ENCODE assay signal across 26 cellular contexts in genomic region chr5:176497852-176498251, GRCh38. TPM values are rescaled to one million over a fixed set of nuclear protein-coding genes. Genes with fewer than 3 reads are reported as not detected.
DNase-seq lines count a peak whose midpoint lies in the region; ATAC-seq, FAIRE-seq and TF ChIP-seq lines count a peak whose summit lies in the region.
"Had no signal": no experiment of that assay in that cellular context is flagged by ENCODE, and none has a peak within 500 bp of the region (broad histone marks: within the 10 kb centered on the region; RNA-seq: fewer than 3 reads in every experiment).

No MANE protein-coding gene starts in this region.

- TF ChIP-seq EP300 in A549 (IDR thresholded peaks at IDR 0.05): no peak

- 48% methylated on average over 9 of the region's 9 CpGs for WGBS in A549 (ENCODE audit: missing lambda C conversion rate)
- 60% methylated on average over 1 of the region's 9 CpGs; no CpG with 5 or more reads in 1 of the 2 experiments for WGBS in IMR-90 (ENCODE audit: extremely low coverage in 2 of 2, insufficient read length in 1 of 2), 2 experiments

- H2BK15ac ChIP-seq in IMR-90 (ENCODE audit: low read depth, low read length): no peak overlapping the region

- H3K36me3 ChIP-seq in IMR-90 (ENCODE audit: control insufficient read depth, insufficient read depth, low read length) (peaks cover 49% of the 10 kb centered on the region), brain microvascular endothelial cell (replicated peaks) (peaks cover 64% of the 10 kb centered on the region), keratinocyte (ENCODE audit: control insufficient read depth in 2 of 2, extremely low read depth in 1 of 2, insufficient read depth in 2 of 2, low read length in 2 of 2) (peaks cover 22 to 40% of the 10 kb centered on the region in 2 experiments)

- CTCF ChIA-PET in A549 (lab: Yijun Ruan, JAX): no interaction called here
- CTCF ChIA-PET in IMR-90 (lab: Yijun Ruan, JAX): no interaction called here

- no peak overlapping the region for H3K9ac ChIP-seq in IMR-90 (ENCODE audit: low read depth, low read length)
- peak overlapping the region; percentile 12 for H3K9ac ChIP-seq in keratinocyte (ENCODE audit: control insufficient read depth, extremely low read depth, insufficient read depth, low read length)

- peaks cover 7% of the 10 kb centered on the region for H3K9me1 ChIP-seq in IMR-90 (ENCODE audit: insufficient read depth, low read length)
- no peaks in the 10 kb centered on the region for H3K9me1 ChIP-seq in keratinocyte (ENCODE audit: control insufficient read depth, extremely low read depth, insufficient read depth, low read length)

- peak overlapping the region; percentile 20 for H2BK5ac ChIP-seq in IMR-90 (ENCODE audit: low read depth, low read length, poor library complexity, severe bottlenecking)

- H2BK120ac ChIP-seq in IMR-90 (ENCODE audit: low read depth, low read length): no peak overlapping the region

- intact Hi-C loops in IMR-90 (cut with micrococcal nuclease): no loop called here

- H3K23ac ChIP-seq in IMR-90 (ENCODE audit: low read depth, low read length): no peak overlapping the region

- BruUV-seq in IMR-90 (replicated peaks; lab: Mats Ljungman, UMichigan): no TSS peak

- H3K79me1 ChIP-seq in IMR-90 (ENCODE audit: low read depth in 1 of 2, low read length in 2 of 2): peaks cover 23 to 42% of the 10 kb centered on the region in 2 experiments

- H4K8ac ChIP-seq in IMR-90 (ENCODE audit: low read depth in 2 of 2, low read length in 2 of 2): peak overlapping the region in 1 of 2 experiments; percentile 73; a peak in 2 of 4 replicates

- peak in 1 of 2 experiments; percentile 60; a peak in 2 of 6 replicates for ATAC-seq in A549
- ATAC-seq in IMR-90 (ENCODE audit: low read depth): peak; percentile 18; the same call in 1 of the 2 replicates
- no peak for ATAC-seq in GM18517 (IDR thresholded peaks at IDR 0.05; ENCODE audit: unreplicated experiment)
- ATAC-seq: natural killer cell had no signal

- no peak overlapping the region for H2AK9ac ChIP-seq in IMR-90 (replicated peaks; ENCODE audit: low read depth, low read length, poor library complexity)

- H3K27me3 ChIP-seq in IMR-90 (ENCODE audit: control insufficient read depth, insufficient read depth, low read length) (no peaks in the 10 kb centered on the region), brain microvascular endothelial cell (replicated peaks) (no peaks in the 10 kb centered on the region), keratinocyte (ENCODE audit: control insufficient read depth, extremely low read depth, insufficient read depth, low read length) (no peaks in the 10 kb centered on the region)
- H3K27me3 ChIP-seq: ascending aorta, colonic mucosa, stomach, upper lobe of left lung had no signal

- in situ Hi-C loops in IMR-90 (cut with MboI; ENCODE audit: low sequenced_read_pairs) (no loop called here), brain microvascular endothelial cell (cut with HindIII; ENCODE audit: low pct_ligation_motif_present, low sequenced_read_pairs) (no loop called here)

- H3K79me2 ChIP-seq in keratinocyte (ENCODE audit: control insufficient read depth, insufficient read depth, low read length): peaks cover 4% of the 10 kb centered on the region

- TF ChIP-seq CTCF in A549 (IDR thresholded peaks at IDR 0.05): no peak
- no peak for TF ChIP-seq CTCF in IMR-90 (conservative IDR thresholded peaks at IDR 0.05; ENCODE audit: low read depth, low read length)
- no peak for TF ChIP-seq CTCF in brain microvascular endothelial cell (IDR thresholded peaks at IDR 0.05; ENCODE audit: low read depth, low read length, missing control alignments)
- no peak for TF ChIP-seq CTCF in keratinocyte (optimal IDR thresholded peaks at IDR 0.05 in 1 of 3, IDR thresholded peaks at IDR 0.05 in 1 of 3, conservative IDR thresholded peaks at IDR 0.05 in 1 of 3; ENCODE audit: extremely low read depth in 1 of 3, insufficient read depth in 2 of 3, low read length in 3 of 3)

- no peak for TF ChIP-seq RAD21 in A549 (conservative IDR thresholded peaks at IDR 0.05 in 1 of 2, IDR thresholded peaks at IDR 0.05 in 1 of 2)
- TF ChIP-seq RAD21 in IMR-90 (IDR thresholded peaks at IDR 0.05; ENCODE audit: low read length): no peak

- dilution Hi-C loops in IMR-90 (cut with HindIII; ENCODE audit: low sequenced_read_pairs, unreplicated experiment): no loop called here
- dilution Hi-C loops in keratinocyte (cut with MboI; ENCODE audit: extremely low pct_ligation_motif_present, low sequenced_read_pairs): no loop called here

- H3K18ac ChIP-seq in IMR-90 (ENCODE audit: low read depth, low read length): no peak overlapping the region

- H3K4ac ChIP-seq in IMR-90 (ENCODE audit: low read depth, low read length): peak overlapping the region; percentile 47; the same call in 1 of the 2 replicates

- H3K4me3 ChIP-seq in A549 (no peak overlapping the region), IMR-90 (ENCODE audit: insufficient read depth, low read depth, low read length) (no peak overlapping the region), brain microvascular endothelial cell (ENCODE audit: low read depth, low read length) (no peak overlapping the region), keratinocyte (ENCODE audit: control insufficient read depth in 2 of 3, extremely low read depth in 1 of 3, insufficient read depth in 2 of 3, low read depth in 1 of 3, low read length in 3 of 3) (no peak overlapping the region)
- H3K4me3 ChIP-seq: ascending aorta, colonic mucosa, stomach, upper lobe of left lung had no signal

- H3K9me3 ChIP-seq in A549 (no peaks in the 10 kb centered on the region), IMR-90 (ENCODE audit: control insufficient read depth, insufficient read depth, low read length) (no peaks in the 10 kb centered on the region), keratinocyte (ENCODE audit: control insufficient read depth, low read depth, low read length) (no peaks in the 10 kb centered on the region)
- H3K9me3 ChIP-seq: ascending aorta, colonic mucosa, stomach, upper lobe of left lung had no signal

- no peak overlapping the region for H2AFZ ChIP-seq in IMR-90 (replicated peaks; ENCODE audit: low read length, poor library complexity)
- no peak overlapping the region for H2AFZ ChIP-seq in keratinocyte (ENCODE audit: control insufficient read depth, low read length)

- no peak overlapping the region for H4K91ac ChIP-seq in IMR-90 (ENCODE audit: insufficient read depth, low read depth, low read length)

- H3K14ac ChIP-seq in IMR-90 (replicated peaks; ENCODE audit: low read depth, low read length): 0 out of 2 replicates have a peak overlapping the region, but pooled peaks have one; percentile 52

- H3K4me2 ChIP-seq in A549 (no peak overlapping the region), IMR-90 (ENCODE audit: low read depth, low read length) (no peak overlapping the region), keratinocyte (ENCODE audit: control insufficient read depth, extremely low read depth, insufficient read depth, low read depth, low read length) (peak overlapping the region; percentile 39)

- TF ChIP-seq POLR2A in A549 (IDR thresholded peaks at IDR 0.05; ENCODE audit: low read length) (no peak), IMR-90 (IDR thresholded peaks at IDR 0.05; ENCODE audit: low read depth, low read length) (no peak)

- FAIRE-seq in A549 (lab: Jason Lieb, UNC): no peak
- peak; percentile 91 for FAIRE-seq in keratinocyte (lab: Jason Lieb, UNC)

- DNase-seq in A549 (ENCODE audit: low read depth in 1 of 2, low spot score in 1 of 2) (no peak), IMR-90 (peak; percentile 19), brain microvascular endothelial cell (peak; percentile 26), keratinocyte (ENCODE audit: low read depth, low spot score) (peak; percentile 50), LoVo (ENCODE audit: low spot score) (no peak)
- no peak for DNase-seq in activated CD4-positive, alpha-beta T cell treated with anti-CD3 and anti-CD28 coated beads, Interleukin-2, amount 50 U/mL, for 48 hours
- DNase-seq in central memory CD4-positive, alpha-beta T cell: no peak
- DNase-seq: activated CD4-positive, alpha-beta T cell treated with anti-CD3 and anti-CD28 coated beads, Interleukin-2, amount 50 U/mL, for 4 hours; colonic mucosa; DMS53; endodermal cell; foreskin melanocyte; kidney glomerular epithelial cell; natural killer cell; NCI-H1105 treated with DMSO at 0.1 percent for 48 hours; NCI-H526; SIG-M5; stimulated activated CD4-positive, alpha-beta T cell treated with anti-CD3 and anti-CD28 coated beads, Interleukin-2, amount 100 ng/mL, for 48 hours; stomach; upper lobe of left lung; WERI-Rb-1 had no signal

- H2AK5ac ChIP-seq in IMR-90 (ENCODE audit: low read depth, low read length): 0 out of 2 replicates have a peak overlapping the region, but pooled peaks have one; percentile 21

- no peak overlapping the region for H3K56ac ChIP-seq in IMR-90 (ENCODE audit: extremely low read depth, insufficient read depth, low read length)

- POLR2A ChIA-PET in A549 (lab: Yijun Ruan, JAX): interaction anchor here (1.5 kb wide), 1 partner anchor 50 kb away, joined by 3 read pairs; no protein-coding TSS in a partner anchor
- POLR2A ChIA-PET in IMR-90 (lab: Charles Lee; ENCODE audit: unreplicated experiment): no interaction called here

- H3K4me1 ChIP-seq in A549 (peaks cover 18% of the 10 kb centered on the region; the same call in 2 of the 3 replicates), IMR-90 (ENCODE audit: control insufficient read depth, insufficient read depth, low read length) (peaks cover 11% of the 10 kb centered on the region; the same call in 1 of the 2 replicates), keratinocyte (ENCODE audit: control insufficient read depth, extremely low read depth, insufficient read depth, low read length) (peaks cover 20% of the 10 kb centered on the region)
- H3K4me1 ChIP-seq: ascending aorta, colonic mucosa, stomach, upper lobe of left lung had no signal

- H4K20me1 ChIP-seq in IMR-90 (ENCODE audit: insufficient read depth, low read length) (peaks cover 6% of the 10 kb centered on the region; the same call in 1 of the 2 replicates), keratinocyte (ENCODE audit: control insufficient read depth, extremely low read depth, insufficient read depth, low read length) (no peaks in the 10 kb centered on the region)

- no peak overlapping the region for H4K5ac ChIP-seq in IMR-90 (ENCODE audit: low read depth, low read length)

- H3K27ac ChIP-seq in A549: no peak overlapping the region
- H3K27ac ChIP-seq in IMR-90 (ENCODE audit: insufficient read depth, low read length): no peak overlapping the region
- peak overlapping the region; percentile 26 for H3K27ac ChIP-seq in brain microvascular endothelial cell
- H3K27ac ChIP-seq in keratinocyte (ENCODE audit: control insufficient read depth, insufficient read depth, low read length): peak overlapping the region; percentile 39
- H3K27ac ChIP-seq: ascending aorta, C4-2B, colonic mucosa, stomach, upper lobe of left lung, WERI-Rb-1 had no signal

- no peak overlapping the region for H2BK20ac ChIP-seq in IMR-90 (ENCODE audit: low read depth, low read length)

RNA-seq across cellular contexts. Expression of gene RNF44, which starts 39.4 kb away (rescaled TPM):
- polyA plus RNA-seq in A549 (2011; rRNA removed) (9.2 and 9.9 TPM in 2 replicates), A549 (2017; fragmentation: RNase III; extraction: RNeasy Plus Mini Kit Qiagen cat#74134 plus additional on column Dnase treatment) (30.4 to 35.8 TPM (median 32.7 TPM) in 3 replicates), IMR-90 (2012; rRNA removed) (12.4 and 13.2 TPM in 2 replicates), keratinocyte (5.3 to 9.9 TPM (median 6.4 TPM) in 3 replicates)
- 26.5 and 39.3 TPM in 2 replicates for polyA plus RNA-seq in A549 (2012; cell fraction: cytosol; rRNA removed)
- polyA plus RNA-seq in A549 (2012; cell fraction: nucleus; rRNA removed): 125 and 153 TPM in 2 replicates
- 6.4 and 10.0 TPM in 2 replicates for polyA minus RNA-seq in A549 (2011; rRNA and poly(A)+ RNA removed)
- total RNA-seq in IMR-90 (2012; rRNA removed): 0.54 and 0.83 TPM in 2 replicates
- polyA plus RNA-seq in IMR-90 (2012; cell fraction: cytosol; rRNA removed): 5.9 and 12.1 TPM in 2 replicates
- polyA plus RNA-seq in IMR-90 (2012; cell fraction: nucleus; rRNA removed; ENCODE audit: low replicate concordance): 56.1 and 127 TPM in 2 replicates
- 7.6 TPM for polyA plus RNA-seq in keratinocyte (2011; ENCODE audit: low read depth)
- 5.5 and 10.2 TPM in 2 replicates for polyA plus RNA-seq in keratinocyte (2011; cell fraction: cytosol; rRNA removed)
- 35.9 and 49.7 TPM in 2 replicates for polyA plus RNA-seq in keratinocyte (2011; cell fraction: nucleus; rRNA removed)
- 18.2 and 30.0 TPM in 2 replicates for polyA plus RNA-seq in keratinocyte (2012; ENCODE audit: low replicate concordance)
- polyA minus RNA-seq in keratinocyte: 5.0 to 16.2 TPM (median 7.2 TPM) in 3 replicates
- polyA minus RNA-seq in keratinocyte (2011; cell fraction: cytosol; rRNA and poly(A)+ RNA removed): 28.8 TPM
- polyA minus RNA-seq in keratinocyte (2011; cell fraction: nucleus; rRNA and poly(A)+ RNA removed): 15.8 and 17.5 TPM in 2 replicates

RNA-seq across cellular contexts. Expression of gene FAF2, which starts 49.7 kb away (rescaled TPM):
- polyA plus RNA-seq in A549 (2011; rRNA removed) (90.3 and 90.6 TPM in 2 replicates), A549 (2017; fragmentation: RNase III; extraction: RNeasy Plus Mini Kit Qiagen cat#74134 plus additional on column Dnase treatment) (42.4 to 43.6 TPM (median 42.5 TPM) in 3 replicates), IMR-90 (2012; rRNA removed) (31.3 and 32.9 TPM in 2 replicates), keratinocyte (44.7 to 63.2 TPM (median 52.9 TPM) in 3 replicates)
- 19.1 and 24.3 TPM in 2 replicates for polyA plus RNA-seq in A549 (2012; cell fraction: cytosol; rRNA removed)
- polyA plus RNA-seq in A549 (2012; cell fraction: nucleus; rRNA removed): 19.7 and 28.6 TPM in 2 replicates
- polyA minus RNA-seq in A549 (2011; rRNA and poly(A)+ RNA removed): 69.9 and 76.2 TPM in 2 replicates
- total RNA-seq in IMR-90 (2012; rRNA removed): 47.0 and 50.3 TPM in 2 replicates
- 10.3 and 16.1 TPM in 2 replicates for polyA plus RNA-seq in IMR-90 (2012; cell fraction: cytosol; rRNA removed)
- 9.4 and 41.3 TPM in 2 replicates for polyA plus RNA-seq in IMR-90 (2012; cell fraction: nucleus; rRNA removed; ENCODE audit: low replicate concordance)
- 23.2 TPM for polyA plus RNA-seq in keratinocyte (2011; ENCODE audit: low read depth)
- polyA plus RNA-seq in keratinocyte (2011; cell fraction: cytosol; rRNA removed): 16.5 and 30.1 TPM in 2 replicates
- polyA plus RNA-seq in keratinocyte (2011; cell fraction: nucleus; rRNA removed): 94.6 and 106 TPM in 2 replicates
- 25.1 and 42.5 TPM in 2 replicates for polyA plus RNA-seq in keratinocyte (2012; ENCODE audit: low replicate concordance)
- 55.4 to 74.7 TPM (median 66.1 TPM) in 3 replicates for polyA minus RNA-seq in keratinocyte
- 23.6 TPM for polyA minus RNA-seq in keratinocyte (2011; cell fraction: cytosol; rRNA and poly(A)+ RNA removed)
- polyA minus RNA-seq in keratinocyte (2011; cell fraction: nucleus; rRNA and poly(A)+ RNA removed): 79.2 and 126 TPM in 2 replicates

RNA-seq across cellular contexts. Expression of gene CDHR2, which starts 51.3 kb away (rescaled TPM):
- polyA plus RNA-seq in A549 (2011; rRNA removed) (0.08 and 0.09 TPM in 2 replicates), A549 (2017; fragmentation: RNase III; extraction: RNeasy Plus Mini Kit Qiagen cat#74134 plus additional on column Dnase treatment) (not detected in 3 replicates), IMR-90 (2012; rRNA removed) (not detected in 2 replicates), keratinocyte (0.01 TPM in 2 of 3 replicates, not detected in the other)
- polyA plus RNA-seq in A549 (2012; cell fraction: cytosol; rRNA removed): 0.01 TPM in 1 of 2 replicates, not detected in the other
- 0.10 and 0.38 TPM in 2 replicates for polyA plus RNA-seq in A549 (2012; cell fraction: nucleus; rRNA removed)
- 0.10 and 0.12 TPM in 2 replicates for polyA minus RNA-seq in A549 (2011; rRNA and poly(A)+ RNA removed)
- not detected in 2 replicates for total RNA-seq in IMR-90 (2012; rRNA removed)
- polyA plus RNA-seq in IMR-90 (2012; cell fraction: cytosol; rRNA removed): not detected in 2 replicates
- 0.07 TPM in 2 replicates for polyA plus RNA-seq in IMR-90 (2012; cell fraction: nucleus; rRNA removed; ENCODE audit: low replicate concordance)
- not detected for polyA plus RNA-seq in keratinocyte (2011; ENCODE audit: low read depth)
- polyA plus RNA-seq in keratinocyte (2011; cell fraction: cytosol; rRNA removed): not detected in 2 replicates
- 0.03 TPM in 1 of 2 replicates, not detected in the other for polyA plus RNA-seq in keratinocyte (2011; cell fraction: nucleus; rRNA removed)
- 0.24 TPM in 1 of 2 replicates, not detected in the other for polyA plus RNA-seq in keratinocyte (2012; ENCODE audit: low replicate concordance)
- 0.07 TPM in 1 of 3 replicates, not detected in the others for polyA minus RNA-seq in keratinocyte
- not detected for polyA minus RNA-seq in keratinocyte (2011; cell fraction: cytosol; rRNA and poly(A)+ RNA removed)
- not detected in 2 replicates for polyA minus RNA-seq in keratinocyte (2011; cell fraction: nucleus; rRNA and poly(A)+ RNA removed)
- total RNA-seq: A673, ascending aorta, skeletal muscle tissue had no signal

Comparison
In these comparisons a context has a peak if more than half of its experiments do, and no peak if none do; other contexts are left out.
1. DNase-seq: peak in IMR-90 (single experiment), brain microvascular endothelial cell (single experiment) and keratinocyte (single experiment); none in A549 (0 of 2), LoVo (single experiment), activated CD4-positive, alpha-beta T cell treated with anti-CD3 and anti-CD28 coated beads, Interleukin-2, amount 50 U/mL, for 48 hours (0 of 2) and central memory CD4-positive, alpha-beta T cell (single experiment).
2. H3K27ac ChIP-seq: peak in brain microvascular endothelial cell (single experiment) and keratinocyte (single experiment); none in A549 (0 of 2) and IMR-90 (single experiment).